ENCODE assay signal across 8 cellular contexts in the genomic region with DNA sequence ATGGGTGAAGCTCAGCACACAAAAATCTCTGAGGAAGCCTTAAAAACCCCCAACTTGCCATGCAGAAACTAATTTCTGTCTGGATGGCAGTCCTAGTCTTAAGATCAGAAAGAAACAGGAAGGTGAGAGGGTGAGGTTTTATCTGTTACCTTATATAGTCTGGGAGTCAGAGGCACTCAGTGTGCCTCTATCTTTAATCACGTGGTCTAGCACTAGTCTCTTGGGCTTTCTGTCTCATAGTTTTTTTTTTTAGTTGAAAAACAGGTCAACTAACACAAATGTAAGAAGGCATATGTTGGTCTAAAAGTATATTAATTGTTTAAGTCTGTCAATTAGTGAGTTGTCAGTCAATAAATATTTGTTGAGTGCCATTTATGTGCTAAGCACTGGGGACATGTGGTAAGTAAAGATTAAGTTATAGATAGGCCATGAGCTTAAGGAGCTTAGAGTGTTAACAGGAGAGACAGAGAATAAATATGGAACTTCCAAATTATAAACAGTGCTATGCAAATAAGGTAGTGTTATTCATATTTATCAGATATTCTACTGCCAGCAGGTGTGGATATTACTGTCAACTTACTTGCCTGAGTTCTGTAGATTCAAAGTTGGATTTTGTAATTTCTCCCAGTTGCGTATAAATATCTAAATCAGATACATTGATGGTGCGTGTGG. TPM values are rescaled to one million over a fixed set of nuclear protein-coding genes. Genes with fewer than 3 reads are reported as not detected.
DNase-seq lines count a peak whose midpoint lies in the region; ATAC-seq and TF ChIP-seq lines count a peak whose summit lies in the region.
"Had no signal": no experiment of that assay in that cellular context is flagged by ENCODE, and none has a peak within 500 bp of the region (broad histone marks: within the 10 kb centered on the region; RNA-seq: fewer than 3 reads in every experiment).

No MANE protein-coding gene starts in this region.

- ATAC-seq in GM18907 (IDR thresholded peaks at IDR 0.05; ENCODE audit: unreplicated experiment) = peak; percentile 88
- peak; percentile 72 for ATAC-seq in HG02623 (IDR thresholded peaks at IDR 0.05; ENCODE audit: unreplicated experiment)
- no peak for ATAC-seq in gastroesophageal sphincter

- H3F3A ChIP-seq in Loucy (ENCODE audit: low read depth) = no peaks in the 10 kb centered on the region

- H3K4me2 ChIP-seq in Loucy (ENCODE audit: low read depth, low read length, poor library complexity, severe bottlenecking) = peak overlapping the region; percentile 64

- H3K27me3 ChIP-seq in Loucy (ENCODE audit: insufficient read depth, low read length, poor library complexity, severe bottlenecking) (no peaks in the 10 kb centered on the region), neutrophil (no peaks in the 10 kb centered on the region), gastroesophageal sphincter (no peaks in the 10 kb centered on the region)

- H3K4me1 ChIP-seq in Loucy (ENCODE audit: insufficient read depth, low read length, poor library complexity, severe bottlenecking) (peaks cover 29% of the 10 kb centered on the region), neutrophil (ENCODE audit: control insufficient read depth in 1 of 2, insufficient read depth in 1 of 2, low read depth in 1 of 2, low read length in 1 of 2) (peaks cover 98 to 99% of the 10 kb centered on the region in 2 experiments), gastroesophageal sphincter (no peaks in the 10 kb centered on the region)

- H3K36me3 ChIP-seq in Loucy (ENCODE audit: insufficient read depth, low read length) (no peaks in the 10 kb centered on the region), neutrophil (no peaks in the 10 kb centered on the region), gastroesophageal sphincter (no peaks in the 10 kb centered on the region)
- H3K36me3 ChIP-seq: HAP-1 had no signal

- peak overlapping the region; percentile 86 for H3K27ac ChIP-seq in neutrophil
- no peak overlapping the region for H3K27ac ChIP-seq in gastroesophageal sphincter

- DNase-seq in posterior vena cava (ENCODE audit: low spot score) (no peak), HPDE6-E6E7 (ENCODE audit: extremely low spot score) (no peak)

- H3K4me3 ChIP-seq in Loucy (ENCODE audit: low read length, poor library complexity, severe bottlenecking) = peak overlapping the region; percentile 53
- peak overlapping the region; percentile 8 to 32 for H3K4me3 ChIP-seq in neutrophil (ENCODE audit: low read depth in 1 of 2, low read length in 1 of 2)
- H3K4me3 ChIP-seq in gastroesophageal sphincter = no peak overlapping the region
- H3K4me3 ChIP-seq: HAP-1 had no signal

- intact Hi-C loops in posterior vena cava (cut with DNase I) = no loop called here

- peak overlapping the region; percentile 50 for H3K9ac ChIP-seq in Loucy (ENCODE audit: low read depth, low read length, poor library complexity, severe bottlenecking)

- TF ChIP-seq EP300 in gastroesophageal sphincter (IDR thresholded peaks at IDR 0.05) = no peak

- no peak overlapping the region for H2AFZ ChIP-seq in Loucy (ENCODE audit: low read length)

- 42 to 77% methylated on average over 3 of the region's 3 CpGs for WGBS in gastroesophageal sphincter (ENCODE audit: low coverage in 1 of 2), 2 donors

- no peaks in the 10 kb centered on the region for H3K9me3 ChIP-seq in Loucy (ENCODE audit: insufficient read depth, low read depth, low read length)
- no peaks in the 10 kb centered on the region for H3K9me3 ChIP-seq in neutrophil
- H3K9me3 ChIP-seq in gastroesophageal sphincter = no peaks in the 10 kb centered on the region
- H3K9me3 ChIP-seq: HAP-1 had no signal

- TF ChIP-seq CTCF in Loucy (conservative IDR thresholded peaks at IDR 0.05; ENCODE audit: low read length) (no peak), neutrophil (IDR thresholded peaks at IDR 0.05) (no peak), gastroesophageal sphincter (IDR thresholded peaks at IDR 0.05) (no peak)

- no peak for TF ChIP-seq POLR2A in gastroesophageal sphincter (IDR thresholded peaks at IDR 0.05)

- H3K79me2 ChIP-seq in Loucy (ENCODE audit: insufficient read depth, low read length) = no peaks in the 10 kb centered on the region

- H4K20me1 ChIP-seq in Loucy (ENCODE audit: insufficient read depth, low read length, poor library complexity, severe bottlenecking) = no peaks in the 10 kb centered on the region

- H3K9me2 ChIP-seq in Loucy (replicated peaks; ENCODE audit: low read depth, low read length) = no peaks in the 10 kb centered on the region

RNA-seq across cellular contexts. Expression of gene CYBB, which starts 6.9 kb away (rescaled TPM):
- total RNA-seq in posterior vena cava = 10 to 100 TPM; 31.4 to 67.5 TPM
- 10 to 100 TPM in 2 of 4 donors, 1 to 10 TPM in 2; 4.0 to 40.3 (median 19.6) TPM for total RNA-seq in gastroesophageal sphincter

Comparison
In these comparisons a context has a peak if more than half of its experiments do, and no peak if none do; other contexts are left out.
1. H3K4me3 ChIP-seq: peak in Loucy (single experiment) and neutrophil (2 of 2); none in gastroesophageal sphincter (0 of 2).